Comparison of ENCODE assay signal across 9 cellular contexts in the genomic region with DNA sequence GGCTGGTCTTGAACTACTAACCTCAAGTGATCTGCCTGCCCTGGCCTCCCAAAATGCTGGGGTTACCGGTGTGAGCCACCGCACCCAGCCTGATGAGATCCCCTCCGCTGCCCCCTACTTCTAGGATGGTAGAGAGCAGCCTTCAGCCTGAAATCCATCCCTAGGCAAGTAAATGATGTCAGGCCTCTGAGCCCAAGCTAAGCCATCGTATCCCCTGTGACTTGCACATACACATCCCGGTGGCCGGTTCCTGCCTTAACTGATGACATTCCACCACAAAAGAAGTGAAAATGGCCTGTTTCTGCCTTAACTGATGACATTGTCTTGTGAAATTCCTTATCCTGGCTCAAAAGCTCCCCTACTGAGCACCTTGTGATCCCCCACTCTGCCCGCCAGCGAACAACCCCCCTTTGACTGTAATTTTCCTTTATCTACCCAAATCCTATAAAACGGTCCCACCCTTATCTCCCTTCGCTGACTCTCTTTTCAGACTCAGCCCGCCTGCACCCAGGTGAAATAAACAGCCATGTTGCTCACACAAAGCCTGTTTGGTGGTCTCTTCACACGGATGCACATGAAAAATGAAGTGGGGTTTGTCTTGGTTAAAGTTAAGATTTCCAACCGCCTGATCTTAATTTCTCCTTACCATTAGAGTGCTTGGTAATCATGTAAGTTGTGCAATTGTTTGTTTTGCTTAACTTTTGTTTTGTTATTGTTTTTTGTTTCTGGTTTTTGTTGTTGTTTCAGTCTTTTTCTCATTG. TPM values are rescaled to one million over a fixed set of nuclear protein-coding genes. Genes with fewer than 3 reads are reported as not detected.
"Had no signal": no experiment of that assay in that cellular context is flagged by ENCODE, and none has a peak within 500 bp of the region (broad histone marks: within the 10 kb centered on the region; RNA-seq: fewer than 3 reads in every experiment).

No MANE protein-coding gene starts in this region.

RNA-seq across cellular contexts. Expression of a gene that starts 41.4 kb away (rescaled TPM):
- total RNA-seq: activated CD4-positive, alpha-beta T cell treated with anti-CD3 and anti-CD28 coated beads, Interleukin-2, amount 10 ng/mL, durations not matched to agents 24 days and 14 days; activated T-cell treated with anti-CD3 and anti-CD28 coated beads, Interleukin-2, amount 50 U/mL, for 72 hours; activated T-helper 17 cell treated with anti-CD3 and anti-CD28 coated beads, Interleukin-2, amount 50 U/mL, for 72 hours; aorta; NCI-H460; RPMI7951; SJCRH30; T-helper 1 cell treated with Interleukin-12 subunit alpha and Interleukin-12 subunit beta and Interleukin-4 antibody, amounts not matched to agents 30 ng/mL and 1 ng/mL, for 36 hours; T-helper 2 cell treated with Interferon-gamma antibody and Interleukin-4, amounts not matched to agents 100 ng/mL and 5 ng/mL, for 36 hours had no signal
